In genomic region chr3:179454887-179455286, GRCh38 we compare ENCODE assay signal across 11 cellular contexts.
"Had no signal": no experiment of that assay in that cellular context is flagged by ENCODE, and none has a peak within 500 bp of the region (broad histone marks: within the 10 kb centered on the region; RNA-seq: fewer than 3 reads in every experiment).

No MANE protein-coding gene starts in this region.

- H3K9me3 ChIP-seq: breast epithelium, psoas muscle, sigmoid colon, thoracic aorta had no signal

- H3K36me3 ChIP-seq: breast epithelium, sigmoid colon, thoracic aorta had no signal

- DNase-seq: activated naive CD4-positive, alpha-beta T cell treated with anti-CD3 and anti-CD28 coated beads, Interleukin-2, amount 50 U/mL, for 16 hours; activated T-cell treated with anti-CD3 and anti-CD28 coated beads, Interleukin-2, amount 50 U/mL, for 1 hour; amniotic stem cell; psoas muscle; sigmoid colon; stimulated activated CD4-positive, alpha-beta T cell treated with anti-CD3 and anti-CD28 coated beads, Interleukin-4, amount 100 ng/mL, for 24 hours; stimulated activated naive CD8-positive, alpha-beta T cell treated with anti-CD3 and anti-CD28 coated beads, Interleukin-15, amount 100 ng/mL, for 72 hours; T-helper 2 cell had no signal

- H3K27me3 ChIP-seq: breast epithelium, sigmoid colon had no signal

- H3K27ac ChIP-seq: breast epithelium, hepatocyte, psoas muscle, thoracic aorta had no signal

- H3K4me1 ChIP-seq: breast epithelium had no signal

- ATAC-seq: psoas muscle; stimulated activated naive CD8-positive, alpha-beta T cell treated with anti-CD3 and anti-CD28 coated beads, Interleukin-15, amount 100 ng/mL, for 72 hours had no signal

- H3K4me3 ChIP-seq: breast epithelium, hepatocyte, psoas muscle, sigmoid colon, thoracic aorta had no signal
